In the genomic region with DNA sequence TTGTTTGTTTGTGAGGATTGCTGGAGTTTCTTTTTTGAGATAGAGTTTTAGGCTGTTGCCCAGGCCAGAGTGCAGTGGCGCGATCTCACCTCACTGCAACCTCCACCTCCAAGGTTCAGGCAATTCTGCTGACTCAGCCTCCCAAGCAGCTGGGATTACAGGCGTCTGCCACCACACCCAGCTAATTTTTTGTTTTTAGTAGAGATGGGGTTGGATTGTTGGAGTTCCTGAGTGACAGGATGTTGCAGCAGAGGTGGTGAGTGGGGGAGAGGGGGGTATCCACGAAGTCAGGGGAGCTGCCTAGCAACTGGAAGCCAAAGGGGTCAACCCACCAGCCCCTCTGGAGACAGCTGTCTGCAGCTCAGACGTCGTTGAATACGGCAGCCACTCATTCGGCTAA, we compare ENCODE assay signal across 5 cellular contexts. TPM values are rescaled to one million over a fixed set of nuclear protein-coding genes. Genes with fewer than 3 reads are reported as not detected.
"Had no signal": no experiment of that assay in that cellular context is flagged by ENCODE, and none has a peak within 500 bp of the region (broad histone marks: within the 10 kb centered on the region; RNA-seq: fewer than 3 reads in every experiment).

No MANE protein-coding gene starts in this region.

RNA-seq across cellular contexts. Expression of gene GPAT2, which starts 35.2 kb away (rescaled TPM):
- total RNA-seq: hepatocyte had no signal
- polyA plus RNA-seq: mammary epithelial cell had no signal

RNA-seq across cellular contexts. Expression of gene ADRA2B, which starts 46.5 kb away (rescaled TPM):
- total RNA-seq: fibroblast of lung, fibroblast of villous mesenchyme had no signal
- polyA plus RNA-seq: naive thymus-derived CD4-positive, alpha-beta T cell had no signal
